ENCODE assay signal across 8 cellular contexts in genomic region chr11:111422494-111423249, GRCh38. TPM values are rescaled to one million over a fixed set of nuclear protein-coding genes. Genes with fewer than 3 reads are reported as not detected.
DNase-seq lines count a peak whose midpoint lies in the region; ATAC-seq and TF ChIP-seq lines count a peak whose summit lies in the region.

No MANE protein-coding gene starts in this region.

- peak; percentile 81 for ATAC-seq in GM21717 (IDR thresholded peaks at IDR 0.05; ENCODE audit: unreplicated experiment)

- H3K4me3 Mint-ChIP-seq in IgD-negative memory B cell: peak overlapping the region; percentile 16 to 80 (median 65)

- H3K27me3 ChIP-seq in adrenal gland: no peaks in the 10 kb centered on the region

- no peaks in the 10 kb centered on the region for H3K9me3 ChIP-seq in adrenal gland (replicated peaks in 1 of 3)

- TF ChIP-seq CTCF in adrenal gland (IDR thresholded peaks at IDR 0.05): peak; percentile 53 to 78 (median 74)

- H3K9me3 Mint-ChIP-seq in IgD-negative memory B cell: no peaks in the 10 kb centered on the region

- no peak overlapping the region for H3K4me3 ChIP-seq in adrenal gland

- 40 to 68% (median 45%) methylated on average over 9 to 12 of the region's 12 CpGs for WGBS in adrenal gland, 4 donors

- no peak overlapping the region for H3K27ac ChIP-seq in adrenal gland

- no peaks in the 10 kb centered on the region for H3K27me3 Mint-ChIP-seq in IgD-negative memory B cell

- TF ChIP-seq POLR2A in adrenal gland (IDR thresholded peaks at IDR 0.05): no peak

- peak overlapping the region; percentile 50 to 84 (median 63) for H3K27ac Mint-ChIP-seq in IgD-negative memory B cell

- peak; percentile 5 for DNase-seq in GDM1 (lab: John Stamatoyannopoulos, UW)
- DNase-seq in SHP77 (lab: John Stamatoyannopoulos, UW): peak; percentile 80 to 81
- DNase-seq in adrenal gland: peak; percentile 53 to 71 (median 62)
- peak; percentile 86 for DNase-seq in iPS-NIHi7 (ENCODE audit: extremely low spot score)
- peak; percentile 60 to 62 for DNase-seq in stimulated activated CD4-positive, alpha-beta T cell treated with anti-CD3 and anti-CD28 coated beads, Interleukin-4, amount 100 ng/mL, for 4 hours
- DNase-seq in middle frontal gyrus (ENCODE audit: extremely low spot score, low spot score): no peak

- H3K4me1 ChIP-seq in adrenal gland (replicated peaks in 1 of 2): no peaks in the 10 kb centered on the region

- intact Hi-C loops in adrenal gland (cut with DNase I): loop anchor here in 1 of 2 donors (2.0 to 10.0 kb wide), 2 partner anchors 58 to 140 kb away; no protein-coding TSS in a partner anchor

- peaks cover 24 to 55% (median 54%) of the 10 kb centered on the region in 3 donors for H3K4me1 Mint-ChIP-seq in IgD-negative memory B cell

- H3K36me3 ChIP-seq in adrenal gland (replicated peaks in 1 of 2): no peaks in the 10 kb centered on the region

- peaks cover 2% of the 10 kb centered on the region for H3K36me3 Mint-ChIP-seq in IgD-negative memory B cell

RNA-seq across cellular contexts. Expression of gene POU2AF1, which starts 43.6 kb away (rescaled TPM):
- polyA plus RNA-seq in IgD-negative memory B cell (194 TPM), adrenal gland (1 to 10 TPM in 1 of 3 donors, under 1 TPM in 2; 0.03 to 1.7 (median 0.80) TPM)
- total RNA-seq in adrenal gland: under 1 TPM in 3 of 8 donors, not detected in 5; 0.18 to 0.71 (median 0.38) TPM

Comparison
In these comparisons a context has a peak if more than half of its experiments do, and no peak if none do; other contexts are left out.
1. RNA of gene POU2AF1, which starts 43.6 kb away (polyA plus RNA-seq): 194 TPM in IgD-negative memory B cell (single experiment); 0.03 to 1.7 TPM in adrenal gland; every median in the first group is over 10 times any median in the second.